Comparison of ENCODE assay signal across 7 cellular contexts in the genomic region with DNA sequence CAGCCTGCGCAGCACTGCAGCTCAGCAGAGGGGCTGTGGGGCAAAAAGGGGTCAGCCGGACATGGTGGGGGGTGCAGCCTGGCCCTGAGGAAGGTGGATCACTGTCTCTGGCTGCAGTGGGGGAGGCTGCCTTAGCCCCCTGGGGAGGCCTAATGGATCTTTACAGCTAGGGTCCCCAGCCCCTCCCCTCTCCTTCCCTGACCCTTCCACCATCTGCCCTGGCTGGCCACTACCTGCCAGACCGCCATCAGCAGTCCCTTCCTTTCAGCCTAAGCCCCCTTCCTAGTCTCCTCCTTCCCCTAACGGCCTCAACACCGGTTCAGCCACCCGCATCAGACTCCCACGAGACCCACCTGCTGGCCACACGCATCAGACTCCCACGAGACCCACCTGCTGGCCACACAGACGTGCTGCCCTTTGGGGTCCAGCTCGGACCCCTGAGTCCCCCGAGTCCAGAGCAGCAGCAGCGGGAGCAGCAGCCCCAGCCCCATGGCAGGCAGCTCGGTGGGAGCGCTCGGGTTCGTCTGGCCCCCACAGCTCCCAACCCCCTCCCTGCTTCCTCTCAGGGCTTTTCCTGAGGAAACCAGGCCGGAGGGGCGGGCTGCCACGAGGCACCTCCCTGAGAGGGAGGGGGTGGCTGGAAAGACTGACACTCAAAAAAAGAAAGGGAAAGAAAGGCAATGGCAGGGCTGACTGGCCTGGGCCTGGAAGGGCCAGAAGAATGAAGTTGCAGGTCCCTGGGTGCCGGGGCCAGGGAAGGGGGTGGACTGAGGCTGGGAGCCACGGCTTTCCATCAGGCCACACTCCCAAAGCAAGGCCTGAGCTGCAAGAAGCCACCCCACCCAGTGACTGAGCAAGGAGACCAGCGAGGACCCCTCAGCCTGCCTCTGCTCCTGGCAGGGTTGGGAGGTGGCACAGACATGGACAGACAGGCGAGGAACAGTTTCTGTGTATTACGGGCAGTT. TPM values are rescaled to one million over a fixed set of nuclear protein-coding genes. Genes with fewer than 3 reads are reported as not detected.
A peak's percentile ranks its signal among the peaks of the same experiment; 100 is the strongest.
DNase-seq lines count a peak whose midpoint lies in the region; ATAC-seq and TF ChIP-seq lines count a peak whose summit lies in the region.

TSS of gene SCARF1 (minus strand) at position 526 of the 965 bp plus-strand sequence. CDS start at position 491, 35 bp downstream.

- peak within 1 kb of the TSS; percentile 10 to 63 (median 16) for H3K4me3 ChIP-seq in tibial nerve

- DNase-seq in KG1 (lab: John Stamatoyannopoulos, UW) (peak; percentile 10), caudate nucleus (lab: John Stamatoyannopoulos, UW) (peak in 3 of 61 donors; percentile 7 to 27 (median 18)), memory B cell (ENCODE audit: low spot score in 2 of 2) (no peak), tibial nerve (ENCODE audit: low spot score in 2 of 2) (peak in 1 of 2 donors; percentile 31), NCI-H510A treated with DMSO at 0.1 percent for 48 hours (lab: John Stamatoyannopoulos, UW) (no peak), DMS 273 (lab: John Stamatoyannopoulos, UW; ENCODE audit: unreplicated experiment) (no peak)

- no peak for TF ChIP-seq CTCF in tibial nerve (IDR thresholded peaks at IDR 0.05)

- WGBS in tibial nerve, 2 donors = 65 to 75% methylated on average over 23 to 25 of the region's 25 CpGs

- peak in 1 of 2 donors; percentile 51 for TF ChIP-seq EP300 in tibial nerve (IDR thresholded peaks at IDR 0.05)

- no peak for ATAC-seq in memory B cell (ENCODE audit: low read depth)
- no peak for ATAC-seq in GM18502 (IDR thresholded peaks at IDR 0.05; ENCODE audit: poor library complexity, unreplicated experiment)

- H3K36me3 Mint-ChIP-seq in memory B cell = no peaks in the 10 kb centered on the region

- H3K27ac Mint-ChIP-seq in memory B cell = peak within 1 kb of the TSS; percentile 69

- H3K27ac ChIP-seq in caudate nucleus (ENCODE audit: low read depth, low read length) = peak within 1 kb of the TSS; percentile 42
- peak within 1 kb of the TSS in 3 of 4 donors; percentile 40 to 85 (median 77) for H3K27ac ChIP-seq in tibial nerve

- peaks cover 25% of the 10 kb centered on the region for H3K4me1 Mint-ChIP-seq in memory B cell

- no peaks in the 10 kb centered on the region for H3K9me3 ChIP-seq in tibial nerve

- H3K27me3 Mint-ChIP-seq in memory B cell = no peaks in the 10 kb centered on the region

- peak in 1 of 2 donors; percentile 33 for TF ChIP-seq POLR2A in tibial nerve (IDR thresholded peaks at IDR 0.05)

- no peaks in the 10 kb centered on the region for H3K27me3 ChIP-seq in tibial nerve

- no peaks in the 10 kb centered on the region for H3K9me3 Mint-ChIP-seq in memory B cell

- peaks cover 0 to 1% (median 1%) of the 10 kb centered on the region in 3 donors for H3K36me3 ChIP-seq in tibial nerve

- H3K4me1 ChIP-seq in tibial nerve = peaks cover 0 to 59% (median 28%) of the 10 kb centered on the region in 4 donors

- peak within 1 kb of the TSS; percentile 84 for H3K4me3 Mint-ChIP-seq in memory B cell

RNA-seq across cellular contexts. Expression of gene SCARF1, which starts in this region (rescaled TPM):
- 10 to 100 TPM in 3 of 4 donors, 1 to 10 TPM in 1; 7.1 to 30.6 (median 21.7) TPM for total RNA-seq in tibial nerve
